Comparison of ENCODE assay signal across 20 cellular contexts in genomic region chr6:54017877-54018276, GRCh38.
"Had no signal": no experiment of that assay in that cellular context is flagged by ENCODE, and none has a peak within 500 bp of the region (broad histone marks: within the 10 kb centered on the region; RNA-seq: fewer than 3 reads in every experiment).

No MANE protein-coding gene starts in this region.

- H3K36me3 ChIP-seq: colonic mucosa, lower lobe of right lung, right atrium auricular region, suprapubic skin, thyroid gland, upper lobe of left lung, uterus had no signal

- H3K4me1 Mint-ChIP-seq: endodermal cell; memory B cell; naive B cell; stimulated activated effector memory CD8-positive, alpha-beta T cell treated with anti-CD3 and anti-CD28 coated beads, Interleukin-12 subunit alpha, Interleukin-12 subunit beta, amount 100 ng/mL, for 72 hours had no signal

- H3K4me3 Mint-ChIP-seq: endodermal cell; memory B cell; mesothelial cell of epicardium; naive B cell; nephron; stimulated activated effector memory CD8-positive, alpha-beta T cell treated with anti-CD3 and anti-CD28 coated beads, Interleukin-12 subunit alpha, Interleukin-12 subunit beta, amount 100 ng/mL, for 72 hours had no signal

- H3K27me3 ChIP-seq: colonic mucosa, foreskin keratinocyte, right atrium auricular region, suprapubic skin, thyroid gland, upper lobe of left lung, uterus had no signal

- H3K4me1 ChIP-seq: colonic mucosa, foreskin keratinocyte, lower lobe of right lung, suprapubic skin, thyroid gland, upper lobe of left lung, uterus had no signal

- H3K9me3 Mint-ChIP-seq: endodermal cell; memory B cell; naive B cell; stimulated activated effector memory CD8-positive, alpha-beta T cell treated with anti-CD3 and anti-CD28 coated beads, Interleukin-12 subunit alpha, Interleukin-12 subunit beta, amount 100 ng/mL, for 72 hours had no signal

- H3K36me3 Mint-ChIP-seq: memory B cell; mesothelial cell of epicardium; naive B cell; stimulated activated effector memory CD8-positive, alpha-beta T cell treated with anti-CD3 and anti-CD28 coated beads, Interleukin-12 subunit alpha, Interleukin-12 subunit beta, amount 100 ng/mL, for 72 hours had no signal

- H3K27me3 Mint-ChIP-seq: memory B cell, naive B cell had no signal

- DNase-seq: colonic mucosa; dermis blood vessel endothelial cell; endodermal cell; erythroblast; foreskin keratinocyte; islet precursor cell; lower lobe of right lung; naive B cell; stimulated activated CD4-positive, alpha-beta T cell treated with anti-CD3 and anti-CD28 coated beads, Interleukin-4, amount 100 ng/mL, for 1 hour; stimulated activated CD8-positive, alpha-beta memory T cell treated with anti-CD3 and anti-CD28 coated beads, Interleukin-4, amount 100 ng/mL, for 48 hours; stimulated activated naive CD8-positive, alpha-beta T cell treated with anti-CD3 and anti-CD28 coated beads, Interleukin-15, Interleukin-2, amounts not matched to agents 100 U/mL and 50 U/mL, for 24 hours; thyroid gland; upper lobe of left lung; uterus had no signal

- H3K9me3 ChIP-seq: colonic mucosa, lower lobe of right lung, suprapubic skin, thyroid gland, upper lobe of left lung, uterus had no signal

- ATAC-seq: foreskin keratinocyte; lower lobe of right lung; stimulated activated effector memory CD8-positive, alpha-beta T cell treated with anti-CD3 and anti-CD28 coated beads, Interleukin-12 subunit alpha, Interleukin-12 subunit beta, amount 100 ng/mL, for 72 hours; stimulated activated naive CD8-positive, alpha-beta T cell treated with anti-CD3 and anti-CD28 coated beads, Interleukin-15, Interleukin-2, amounts not matched to agents 100 U/mL and 50 U/mL, for 24 hours had no signal

- H3K27ac Mint-ChIP-seq: endodermal cell; memory B cell; mesothelial cell of epicardium; naive B cell; stimulated activated effector memory CD8-positive, alpha-beta T cell treated with anti-CD3 and anti-CD28 coated beads, Interleukin-12 subunit alpha, Interleukin-12 subunit beta, amount 100 ng/mL, for 72 hours had no signal

- H3K27ac ChIP-seq: colonic mucosa, foreskin keratinocyte, lower lobe of right lung, suprapubic skin, thyroid gland, upper lobe of left lung, uterus had no signal

- H3K4me3 ChIP-seq: colonic mucosa, lower lobe of right lung, suprapubic skin, thyroid gland, upper lobe of left lung, uterus had no signal
